Comparison of ENCODE assay signal across 8 cellular contexts in genomic region chr16:84277244-84277823, GRCh38. TPM values are rescaled to one million over a fixed set of nuclear protein-coding genes. Genes with fewer than 3 reads are reported as not detected.
DNase-seq lines count a peak whose midpoint lies in the region; ATAC-seq and TF ChIP-seq lines count a peak whose summit lies in the region.

No MANE protein-coding gene starts in this region.

- TF ChIP-seq RAD21 in neural cell (conservative IDR thresholded peaks at IDR 0.05): peak; percentile 35

- ATAC-seq in stimulated activated naive CD8-positive, alpha-beta T cell treated with anti-CD3 and anti-CD28 coated beads, Interleukin-15, amount 100 ng/mL, for 72 hours: peak; percentile 84
- ATAC-seq in HG03432 (IDR thresholded peaks at IDR 0.05; ENCODE audit: unreplicated experiment): no peak

- TF ChIP-seq CTCF in AG09309 (IDR thresholded peaks at IDR 0.05; ENCODE audit: control insufficient read depth, insufficient read depth, low read depth, low read length, missing control alignments) (peak; percentile 87), esophagus muscularis mucosa (IDR thresholded peaks at IDR 0.05) (peak; percentile 72 to 84 (median 77)), neural cell (IDR thresholded peaks at IDR 0.05; ENCODE audit: poor library complexity, severe bottlenecking) (no peak)

- no peak overlapping the region for H2AFZ ChIP-seq in neural cell (ENCODE audit: low read depth, low read length)

- no peaks in the 10 kb centered on the region for H3K9me2 ChIP-seq in neural cell (ENCODE audit: insufficient read depth, low read length)

- H3K27ac ChIP-seq in esophagus muscularis mucosa (replicated peaks in 1 of 4) (no peak overlapping the region), neural cell (ENCODE audit: low read length) (no peak overlapping the region)

- no peaks in the 10 kb centered on the region for H3F3A ChIP-seq in neural cell (ENCODE audit: insufficient read depth, low read length, poor library complexity, severe bottlenecking)

- H3K27ac Mint-ChIP-seq in stimulated activated naive CD8-positive, alpha-beta T cell treated with anti-CD3 and anti-CD28 coated beads, Interleukin-15, amount 100 ng/mL, for 72 hours: no peak overlapping the region

- DNase-seq in AG09309 (ENCODE audit: low read depth): no peak
- peak; percentile 35 for DNase-seq in GM19240 (ENCODE audit: insufficient read length, low spot score)
- peak; percentile 62 for DNase-seq in NT2/D1 (ENCODE audit: low read depth, low spot score)
- peak; percentile 60 for DNase-seq in activated T-cell treated with anti-CD3 and anti-CD28 coated beads for 24 hours (ENCODE audit: low read depth)
- no peak for DNase-seq in esophagus muscularis mucosa (ENCODE audit: extremely low spot score)
- peak; percentile 61 to 62 for DNase-seq in stimulated activated naive CD8-positive, alpha-beta T cell treated with anti-CD3 and anti-CD28 coated beads, Interleukin-15, amount 100 ng/mL, for 72 hours

- H3K9me3 ChIP-seq in NT2/D1 (ENCODE audit: insufficient read depth, low read length): no peaks in the 10 kb centered on the region
- no peaks in the 10 kb centered on the region for H3K9me3 ChIP-seq in esophagus muscularis mucosa
- no peaks in the 10 kb centered on the region for H3K9me3 ChIP-seq in neural cell (ENCODE audit: low read length)

- H3K4me2 ChIP-seq in neural cell (ENCODE audit: low read length): no peak overlapping the region

- H3K79me2 ChIP-seq in neural cell (replicated peaks; ENCODE audit: insufficient read depth, low read length): no peaks in the 10 kb centered on the region

- no peaks in the 10 kb centered on the region for H3K27me3 Mint-ChIP-seq in stimulated activated naive CD8-positive, alpha-beta T cell treated with anti-CD3 and anti-CD28 coated beads, Interleukin-15, amount 100 ng/mL, for 72 hours

- H3K4me3 ChIP-seq in AG09309 (ENCODE audit: control insufficient read depth, low read depth, low read length) (no peak overlapping the region), NT2/D1 (ENCODE audit: insufficient read length, low read depth) (no peak overlapping the region), esophagus muscularis mucosa (no peak overlapping the region), neural cell (ENCODE audit: low read length) (no peak overlapping the region)

- no peaks in the 10 kb centered on the region for H3K4me1 Mint-ChIP-seq in stimulated activated naive CD8-positive, alpha-beta T cell treated with anti-CD3 and anti-CD28 coated beads, Interleukin-15, amount 100 ng/mL, for 72 hours

- no peaks in the 10 kb centered on the region for H3K9me3 Mint-ChIP-seq in stimulated activated naive CD8-positive, alpha-beta T cell treated with anti-CD3 and anti-CD28 coated beads, Interleukin-15, amount 100 ng/mL, for 72 hours

- no peak overlapping the region for H3K4me3 Mint-ChIP-seq in stimulated activated naive CD8-positive, alpha-beta T cell treated with anti-CD3 and anti-CD28 coated beads, Interleukin-15, amount 100 ng/mL, for 72 hours

- H3K9ac ChIP-seq in NT2/D1 (ENCODE audit: insufficient read length, low read depth) (no peak overlapping the region), neural cell (ENCODE audit: low read length) (no peak overlapping the region)

- no peak for TF ChIP-seq POLR2A in esophagus muscularis mucosa (IDR thresholded peaks at IDR 0.05; ENCODE audit: low read depth)

- intact Hi-C loops in esophagus muscularis mucosa (cut with DNase I): loop anchor here (2.0 kb wide), 1 partner anchor 31 kb away; no protein-coding TSS in a partner anchor

- H3K4me1 ChIP-seq in NT2/D1 (ENCODE audit: insufficient read depth, insufficient read length): peaks cover 5% of the 10 kb centered on the region
- no peaks in the 10 kb centered on the region for H3K4me1 ChIP-seq in esophagus muscularis mucosa

- TF ChIP-seq EP300 in esophagus muscularis mucosa (IDR thresholded peaks at IDR 0.05) (no peak), neural cell (conservative IDR thresholded peaks at IDR 0.05; ENCODE audit: poor library complexity, severe bottlenecking) (no peak)

- H3K36me3 ChIP-seq in NT2/D1 (ENCODE audit: insufficient read depth, insufficient read length, low read length): no peaks in the 10 kb centered on the region
- H3K36me3 ChIP-seq in esophagus muscularis mucosa: no peaks in the 10 kb centered on the region
- H3K36me3 ChIP-seq in neural cell (ENCODE audit: insufficient read depth, low read length): no peaks in the 10 kb centered on the region

- 35% methylated on average over 10 of the region's 10 CpGs for WGBS in esophagus muscularis mucosa

- no peaks in the 10 kb centered on the region for H4K20me1 ChIP-seq in neural cell (ENCODE audit: insufficient read depth)

- peaks cover 2% of the 10 kb centered on the region for H3K27me3 ChIP-seq in NT2/D1 (ENCODE audit: insufficient read depth, insufficient read length)
- H3K27me3 ChIP-seq in esophagus muscularis mucosa: peaks cover 0 to 14% (median 0%) of the 10 kb centered on the region in 4 donors
- no peaks in the 10 kb centered on the region for H3K27me3 ChIP-seq in neural cell (ENCODE audit: insufficient read depth, low read depth, low read length)

TF ChIP-seq in neural cell, 6 proteins besides CTCF, POLR2A, EP300 and RAD21:
- TF ChIP-seq SMC3 (conservative IDR thresholded peaks at IDR 0.05; ENCODE audit: poor library complexity): peak; percentile 45
- no peak for TF ChIP-seq EZH2 (IDR thresholded peaks at IDR 0.05; ENCODE audit: borderline replicate concordance, insufficient read depth, low read length, poor library complexity, severe bottlenecking)

RNA-seq across cellular contexts. Expression of gene WFDC1, which starts 17.3 kb away (rescaled TPM):
- total RNA-seq in esophagus muscularis mucosa: 10 to 100 TPM in 2 of 4 donors, 1 to 10 TPM in 2; 4.6 to 29.9 (median 15.6) TPM
- not detected in 2 replicates for polyA plus RNA-seq in neural cell
- polyA minus RNA-seq in neural cell: not detected in 2 replicates

RNA-seq across cellular contexts. Expression of gene KCNG4, which starts 37.5 kb away (rescaled TPM):
- not detected for total RNA-seq in esophagus muscularis mucosa
- polyA plus RNA-seq in neural cell: not detected in 2 replicates
- not detected in 2 replicates for polyA minus RNA-seq in neural cell

Comparison
In these comparisons a context has a peak if more than half of its experiments do, and no peak if none do; other contexts are left out.
1. DNase-seq: peak in GM19240 (single experiment), NT2/D1 (single experiment), activated T-cell treated with anti-CD3 and anti-CD28 coated beads for 24 hours (single experiment) and stimulated activated naive CD8-positive, alpha-beta T cell treated with anti-CD3 and anti-CD28 coated beads, Interleukin-15, amount 100 ng/mL, for 72 hours (2 of 2); none in AG09309 (single experiment) and esophagus muscularis mucosa (single experiment).